11 cellular contexts compared by ENCODE assay signal in genomic region chr14:53108292-53108937, GRCh38. TPM values are rescaled to one million over a fixed set of nuclear protein-coding genes. Genes with fewer than 3 reads are reported as not detected.
DNase-seq lines count a peak whose midpoint lies in the region; ATAC-seq and TF ChIP-seq lines count a peak whose summit lies in the region.
"Had no signal": no experiment of that assay in that cellular context is flagged by ENCODE, and none has a peak within 500 bp of the region (broad histone marks: within the 10 kb centered on the region; RNA-seq: fewer than 3 reads in every experiment).

No MANE protein-coding gene starts in this region.

- H3F3A ChIP-seq in SU-DHL-6 (ENCODE audit: insufficient read depth), result peaks cover 42% of the 10 kb centered on the region

- peak overlapping the region; percentile 48 to 71 (median 62) for H3K4me3 ChIP-seq in BLaER1 treated with 17β-estradiol and CSF1 and Interleukin-3, amounts not matched to agents 10 nM and 100 nM
- peak overlapping the region; percentile 54 for H3K4me3 ChIP-seq in SU-DHL-6 (ENCODE audit: insufficient read depth, low read length, poor library complexity, severe bottlenecking)

- peaks cover 0 to 23% (median 4%) of the 10 kb centered on the region in 11 experiments; a peak in 10 of 22 replicates for H3K36me3 ChIP-seq in BLaER1 treated with 17β-estradiol and CSF1 and Interleukin-3, amounts not matched to agents 10 nM and 100 nM
- peaks cover 3% of the 10 kb centered on the region; the same call in 1 of the 2 replicates for H3K36me3 ChIP-seq in SU-DHL-6 (ENCODE audit: low read length)
- H3K36me3 ChIP-seq: gastroesophageal sphincter had no signal

- H3K4me2 ChIP-seq in BLaER1 treated with 17β-estradiol and CSF1 and Interleukin-3, amounts not matched to agents 10 nM and 100 nM, result peak overlapping the region; percentile 83 to 98 (median 91)
- peak overlapping the region; percentile 93 for H3K4me2 ChIP-seq in SU-DHL-6 (ENCODE audit: low read depth, low read length, poor library complexity, severe bottlenecking)

- H3K27me3 Mint-ChIP-seq in natural killer cell (ENCODE audit: low read depth in 2 of 2), result no peaks in the 10 kb centered on the region

- H3K27me3 ChIP-seq in BLaER1 treated with 17β-estradiol and CSF1 and Interleukin-3, amounts not matched to agents 10 nM and 100 nM, result no peaks in the 10 kb centered on the region
- no peaks in the 10 kb centered on the region for H3K27me3 ChIP-seq in SU-DHL-6 (ENCODE audit: low read length)
- H3K27me3 ChIP-seq: gastroesophageal sphincter had no signal

- peaks cover 7 to 9% of the 10 kb centered on the region in 2 donors for H3K4me1 Mint-ChIP-seq in natural killer cell

- H3K36me3 Mint-ChIP-seq in natural killer cell, result no peaks in the 10 kb centered on the region

- no peaks in the 10 kb centered on the region for H3K9me2 ChIP-seq in SU-DHL-6 (replicated peaks; ENCODE audit: insufficient read depth, low read length)

- no peaks in the 10 kb centered on the region for H3K9me3 Mint-ChIP-seq in natural killer cell

- H2AFZ ChIP-seq in SU-DHL-6 (ENCODE audit: low read depth, low read length, severe bottlenecking), result peak overlapping the region; percentile 19

- H4K20me1 ChIP-seq in BLaER1 treated with 17β-estradiol and CSF1 and Interleukin-3, amounts not matched to agents 10 nM and 100 nM, result no peaks in the 10 kb centered on the region; a peak in 1 of 22 replicates
- no peaks in the 10 kb centered on the region for H4K20me1 ChIP-seq in SU-DHL-6 (ENCODE audit: low read depth, low read length)

- TF ChIP-seq CTCF in SU-DHL-6 (IDR thresholded peaks at IDR 0.05; ENCODE audit: insufficient read depth, low read length, poor library complexity, severe bottlenecking), result no peak
- TF ChIP-seq CTCF in natural killer cell (IDR thresholded peaks at IDR 0.05), result no peak

- H3K27ac ChIP-seq in BLaER1 treated with 17β-estradiol and CSF1 and Interleukin-3, amounts not matched to agents 10 nM and 100 nM, result peak overlapping the region; percentile 72 to 94 (median 87)
- peak overlapping the region; percentile 87 for H3K27ac ChIP-seq in SU-DHL-6 (ENCODE audit: low read depth, low read length)
- H3K27ac ChIP-seq: C4-2B, gastroesophageal sphincter had no signal

- DNase-seq in natural killer cell (no peak), activated gamma-delta T cell treated with Interleukin-2 at 50 U/mL for 16 hours (no peak), NK-92 (lab: John Stamatoyannopoulos, UW; ENCODE audit: unreplicated experiment) (no peak)
- DNase-seq in activated CD4-positive, CD25-positive, alpha-beta regulatory T cell (lab: John Stamatoyannopoulos, UW), result no peak
- DNase-seq: mesendoderm had no signal

- peak overlapping the region; percentile 75 to 88 (median 80) for H3K9ac ChIP-seq in BLaER1 treated with 17β-estradiol and CSF1 and Interleukin-3, amounts not matched to agents 10 nM and 100 nM
- H3K9ac ChIP-seq in SU-DHL-6 (ENCODE audit: low read length), result peak overlapping the region; percentile 59

- H3K27ac Mint-ChIP-seq in natural killer cell, result no peak overlapping the region

- ATAC-seq in HG02852 (IDR thresholded peaks at IDR 0.05; ENCODE audit: unreplicated experiment), result peak; percentile 15
- ATAC-seq in natural killer cell, result peak; percentile 38 to 48 (median 41)
- ATAC-seq in GM19455 (IDR thresholded peaks at IDR 0.05; ENCODE audit: unreplicated experiment), result no peak
- ATAC-seq: gastroesophageal sphincter had no signal

- H3K4me1 ChIP-seq in BLaER1 treated with 17β-estradiol and CSF1 and Interleukin-3, amounts not matched to agents 10 nM and 100 nM, result peaks cover 27 to 40% (median 32%) of the 10 kb centered on the region in 10 experiments
- H3K4me1 ChIP-seq: gastroesophageal sphincter had no signal

- H3K9me3 ChIP-seq in BLaER1 treated with 17β-estradiol and CSF1 and Interleukin-3, amounts not matched to agents 10 nM and 100 nM (replicated peaks in 1 of 11), result peaks cover 10 to 30% (median 21%) of the 10 kb centered on the region in 11 experiments
- no peaks in the 10 kb centered on the region for H3K9me3 ChIP-seq in SU-DHL-6 (ENCODE audit: insufficient read depth, low read length)

- H3K4me3 Mint-ChIP-seq in natural killer cell, result no peak overlapping the region

- peaks cover 98% of the 10 kb centered on the region for H3K79me2 ChIP-seq in SU-DHL-6 (ENCODE audit: insufficient read depth, low read length)

- intact Hi-C loops in natural killer cell (cut with micrococcal nuclease), result no loop called here

RNA-seq across cellular contexts. Expression of gene DDHD1, which starts 44.7 kb away (rescaled TPM):
- 10 to 100 TPM; 76.6 to 82.3 (median 80.9) TPM for total RNA-seq in natural killer cell
